Comparison of ENCODE assay signal across 26 cellular contexts in genomic region chr1:82019512-82019911, GRCh38.
"Had no signal": no experiment of that assay in that cellular context is flagged by ENCODE, and none has a peak within 500 bp of the region (broad histone marks: within the 10 kb centered on the region; RNA-seq: fewer than 3 reads in every experiment).

No MANE protein-coding gene starts in this region.

- H3K27me3 Mint-ChIP-seq: memory B cell had no signal

- H3K27me3 ChIP-seq: esophagus muscularis mucosa, foreskin keratinocyte, gastroesophageal sphincter, heart left ventricle, hepatocyte had no signal

- H3K27ac ChIP-seq: coronary artery, dorsolateral prefrontal cortex, esophagus muscularis mucosa, foreskin keratinocyte, gastroesophageal sphincter, heart left ventricle, hepatocyte had no signal

- H3K4me3 ChIP-seq: coronary artery, dorsolateral prefrontal cortex, esophagus muscularis mucosa, gastroesophageal sphincter, heart left ventricle, hepatocyte, lung had no signal

- H3K27ac Mint-ChIP-seq: immature natural killer cell, memory B cell had no signal

- H3K4me3 Mint-ChIP-seq: immature natural killer cell, memory B cell had no signal

- H3K9me3 ChIP-seq: esophagus muscularis mucosa, gastroesophageal sphincter had no signal

- ATAC-seq: foreskin keratinocyte, gastroesophageal sphincter, heart left ventricle, left colon, left lobe of liver, left ventricle myocardium superior had no signal

- FAIRE-seq: colon, endothelial cell of umbilical vein, frontal cortex, kidney had no signal

- H3K36me3 ChIP-seq: esophagus muscularis mucosa, gastroesophageal sphincter, heart left ventricle had no signal

- H3K4me1 Mint-ChIP-seq: immature natural killer cell, memory B cell had no signal

- DNase-seq: dermis blood vessel endothelial cell; dorsolateral prefrontal cortex; effector CD4-positive, alpha-beta T cell; effector memory CD4-positive, alpha-beta T cell; heart left ventricle; hypothalamus; immature natural killer cell; islet precursor cell; kidney; kidney glomerular epithelial cell; left colon; left ventricle myocardium superior; mammary epithelial cell; mesendoderm; midbrain had no signal

- H3K36me3 Mint-ChIP-seq: immature natural killer cell, memory B cell had no signal

- H3K4me1 ChIP-seq: esophagus muscularis mucosa, foreskin keratinocyte, gastroesophageal sphincter had no signal
